ENCODE assay signal across 9 cellular contexts in the genomic region with DNA sequence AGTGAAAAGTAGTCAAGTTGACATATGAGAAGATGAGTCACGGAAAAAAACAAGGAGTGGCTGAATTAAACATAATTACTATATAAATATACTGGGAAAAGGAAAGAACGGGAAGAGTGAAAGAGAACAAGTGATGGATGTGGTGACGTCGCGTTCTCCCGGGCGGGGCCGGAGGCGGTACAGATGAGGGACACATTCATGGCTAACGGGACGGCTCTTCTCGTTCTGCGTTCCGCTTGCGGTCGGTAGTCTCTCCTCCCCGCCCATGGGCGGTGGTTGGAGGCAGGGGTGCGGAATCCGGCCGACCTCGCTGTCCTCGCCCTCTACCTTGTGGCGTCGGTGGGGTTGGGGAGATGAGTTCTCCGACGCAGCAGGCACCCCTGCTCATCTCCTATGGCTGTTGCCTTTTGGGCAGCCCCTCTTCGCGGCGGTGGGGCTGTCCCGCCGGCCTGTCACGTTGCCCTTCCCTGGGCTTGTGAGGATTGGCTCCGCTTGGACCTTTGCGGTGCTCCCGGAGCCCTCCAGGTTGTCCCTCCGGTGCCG. TPM values are rescaled to one million over a fixed set of nuclear protein-coding genes. Genes with fewer than 3 reads are reported as not detected.
DNase-seq lines count a peak whose midpoint lies in the region; ATAC-seq lines count a peak whose summit lies in the region.
"Had no signal": no experiment of that assay in that cellular context is flagged by ENCODE, and none has a peak within 500 bp of the region (broad histone marks: within the 10 kb centered on the region; RNA-seq: fewer than 3 reads in every experiment).

No MANE protein-coding gene starts in this region.

- 54% methylated on average over 37 of the region's 38 CpGs for WGBS in HUES64

- peak; percentile 49 for DNase-seq in activated T-cell treated with anti-CD3 and anti-CD28 coated beads, Interleukin-2, amount 50 U/mL, for 1 hour
- DNase-seq in left cardiac atrium (peak; percentile 24), H4 (ENCODE audit: low spot score) (no peak), occipital lobe (lab: John Stamatoyannopoulos, UW) (no peak)
- peak; percentile 19 for DNase-seq in stimulated activated CD8-positive, alpha-beta memory T cell treated with anti-CD3 and anti-CD28 coated beads, Interleukin-4, amount 100 ng/mL, for 24 hours (ENCODE audit: low read depth)
- DNase-seq: NCI-H2171 treated with DMSO at 0.1 percent for 48 hours had no signal

- H3K9me3 ChIP-seq in HUES64 (ENCODE audit: insufficient read depth, low read depth, low read length): no peaks in the 10 kb centered on the region

- no peak overlapping the region for H3K27ac ChIP-seq in HUES64 (ENCODE audit: low read depth, low read length)

- intact Hi-C loops in left cardiac atrium (cut with DNase I): no loop called here

- no peaks in the 10 kb centered on the region for H3K36me3 ChIP-seq in HUES64 (ENCODE audit: insufficient read depth, low read length)

- peaks cover 41% of the 10 kb centered on the region for H3K27me3 ChIP-seq in HUES64 (ENCODE audit: insufficient read depth, low read length)

- ATAC-seq in left cardiac atrium: peak in 1 of 2 donors; percentile 44
- ATAC-seq in GM21619 (IDR thresholded peaks at IDR 0.05; ENCODE audit: unreplicated experiment): no peak

- H3K4me3 ChIP-seq in HUES64 (ENCODE audit: low read length): peak overlapping the region; percentile 41

- no peaks in the 10 kb centered on the region for H3K4me1 ChIP-seq in HUES64 (ENCODE audit: insufficient read depth, low read length)

- H3K9ac ChIP-seq in HUES64 (ENCODE audit: low read depth, low read length): no peak overlapping the region

RNA-seq across cellular contexts. Expression of a gene that starts 22.5 kb away (rescaled TPM):
- polyA plus RNA-seq in HUES64 (2013, experiment 1 of 2): 0.65 TPM
- 1.3 TPM for polyA plus RNA-seq in HUES64 (2013, experiment 2 of 2)
- total RNA-seq in left cardiac atrium (under 1 TPM in 1 of 2 donors, not detected in 1; 0.42 TPM), occipital lobe (not detected)
- total RNA-seq in H4 (2014; rRNA removed; shearing (Covaris generic)): not detected in 2 replicates
- total RNA-seq: glomerular endothelial cell had no signal

Comparison
In these comparisons a context has a peak if more than half of its experiments do, and no peak if none do; other contexts are left out.
1. DNase-seq: peak in activated T-cell treated with anti-CD3 and anti-CD28 coated beads, Interleukin-2, amount 50 U/mL, for 1 hour (single experiment), left cardiac atrium (single experiment) and stimulated activated CD8-positive, alpha-beta memory T cell treated with anti-CD3 and anti-CD28 coated beads, Interleukin-4, amount 100 ng/mL, for 24 hours (single experiment); none in H4 (single experiment) and occipital lobe (single experiment).